ENCODE assay signal across 27 cellular contexts in genomic region chr7:28666144-28666543, GRCh38.
DNase-seq lines count a peak whose midpoint lies in the region; ATAC-seq and TF ChIP-seq lines count a peak whose summit lies in the region.
"Had no signal": no experiment of that assay in that cellular context is flagged by ENCODE, and none has a peak within 500 bp of the region (broad histone marks: within the 10 kb centered on the region; RNA-seq: fewer than 3 reads in every experiment).

No MANE protein-coding gene starts in this region.

- no peak overlapping the region for H3K4ac ChIP-seq in IMR-90 (ENCODE audit: low read depth, low read length)

- H3K18ac ChIP-seq in IMR-90 (ENCODE audit: low read depth, low read length) = no peak overlapping the region

- H3K4me1 ChIP-seq in IMR-90 (ENCODE audit: control insufficient read depth, insufficient read depth, low read length) (no peaks in the 10 kb centered on the region), adipocyte (ENCODE audit: control insufficient read depth, insufficient read depth, low read length) (no peaks in the 10 kb centered on the region), foreskin keratinocyte (peaks cover 4% of the 10 kb centered on the region)
- H3K4me1 ChIP-seq: ascending aorta, pancreas, right lobe of liver, upper lobe of right lung had no signal

- TF ChIP-seq CTCF in IMR-90 (conservative IDR thresholded peaks at IDR 0.05; ENCODE audit: low read depth, low read length) = no peak
- no peak for TF ChIP-seq CTCF in foreskin keratinocyte (conservative IDR thresholded peaks at IDR 0.05)

- DNase-seq in EL (peak; percentile 62), IMR-90 (peak; percentile 69), adipocyte (ENCODE audit: low read depth) (peak; percentile 26), foreskin keratinocyte (peak; percentile 86 to 96), OCI-M2 (lab: John Stamatoyannopoulos, UW; ENCODE audit: unreplicated experiment) (no peak), DMS153 treated with DMSO at 0.1 percent for 48 hours (lab: John Stamatoyannopoulos, UW; ENCODE audit: unreplicated experiment) (no peak), NCI-H1105 (lab: John Stamatoyannopoulos, UW) (no peak)
- DNase-seq: activated CD4-positive, alpha-beta T cell treated with anti-CD3 and anti-CD28 coated beads for 4 hours; activated naive CD4-positive, alpha-beta T cell treated with anti-CD3 and anti-CD28 coated beads, Interleukin-2, amount 50 U/mL, for 16 hours; effector CD4-positive, alpha-beta T cell; glutamatergic neuron; H7; left lung; midbrain; natural killer cell; NCI-H1930; NCI-H2227 treated with DMSO at 0.1 percent for 48 hours; NCI-H774; pancreas; right lobe of liver; stimulated activated CD8-positive, alpha-beta memory T cell treated with anti-CD3 and anti-CD28 coated beads, Interleukin-4, amount 100 ng/mL, for 48 hours; T-helper 1 cell; upper lobe of right lung had no signal

- no peak overlapping the region for H2AK9ac ChIP-seq in IMR-90 (replicated peaks; ENCODE audit: low read depth, low read length, poor library complexity)

- H3K4me2 ChIP-seq in IMR-90 (ENCODE audit: low read depth, low read length) = no peak overlapping the region
- H3K4me2 ChIP-seq: BLaER1 treated with 17β-estradiol and CSF1 and Interleukin-3, amounts not matched to agents 10 nM and 100 nM; KMS-11 had no signal

- no peak for TF ChIP-seq RAD21 in IMR-90 (IDR thresholded peaks at IDR 0.05; ENCODE audit: low read length)

- no peak overlapping the region for H2BK15ac ChIP-seq in IMR-90 (ENCODE audit: low read depth, low read length)

- dilution Hi-C loops in IMR-90 (cut with HindIII; ENCODE audit: low sequenced_read_pairs, unreplicated experiment) = no loop called here

- no peak overlapping the region for H3K4me3 ChIP-seq in IMR-90 (ENCODE audit: insufficient read depth, low read depth, low read length)
- H3K4me3 ChIP-seq in adipocyte (ENCODE audit: low read length) = no peak overlapping the region
- H3K4me3 ChIP-seq: ascending aorta; BLaER1 treated with 17β-estradiol and CSF1 and Interleukin-3, amounts not matched to agents 10 nM and 100 nM; left lung; pancreas; right lobe of liver; upper lobe of right lung had no signal

- in situ Hi-C loops in IMR-90 (cut with MboI; ENCODE audit: low sequenced_read_pairs) = no loop called here

- H2BK120ac ChIP-seq in IMR-90 (ENCODE audit: low read depth, low read length) = no peak overlapping the region

- H3K9ac ChIP-seq in IMR-90 (ENCODE audit: low read depth, low read length) (no peak overlapping the region), adipocyte (ENCODE audit: low read length) (no peak overlapping the region)
- H3K9ac ChIP-seq: BLaER1 treated with 17β-estradiol and CSF1 and Interleukin-3, amounts not matched to agents 10 nM and 100 nM; KMS-11 had no signal

- no peak overlapping the region for H4K8ac ChIP-seq in IMR-90 (ENCODE audit: low read depth in 2 of 2, low read length in 2 of 2)

- CTCF ChIA-PET in IMR-90 (lab: Yijun Ruan, JAX) = no interaction called here

- H2AK5ac ChIP-seq in IMR-90 (ENCODE audit: low read depth, low read length) = no peak overlapping the region

- no peaks in the 10 kb centered on the region for H3K9me1 ChIP-seq in IMR-90 (ENCODE audit: insufficient read depth, low read length)

- no peak overlapping the region for H3K14ac ChIP-seq in IMR-90 (replicated peaks; ENCODE audit: low read depth, low read length)

- no peak overlapping the region for H3K27ac ChIP-seq in IMR-90 (ENCODE audit: insufficient read depth, low read length)
- peak overlapping the region; percentile 24 for H3K27ac ChIP-seq in foreskin keratinocyte
- H3K27ac ChIP-seq: ascending aorta; BLaER1 treated with 17β-estradiol and CSF1 and Interleukin-3, amounts not matched to agents 10 nM and 100 nM; KMS-11; left lung; pancreas; right lobe of liver; upper lobe of right lung had no signal

- H3K9me3 ChIP-seq in IMR-90 (ENCODE audit: control insufficient read depth, insufficient read depth, low read length) (no peaks in the 10 kb centered on the region), adipocyte (ENCODE audit: control insufficient read depth, low read length) (no peaks in the 10 kb centered on the region)
- H3K9me3 ChIP-seq: ascending aorta; BLaER1 treated with 17β-estradiol and CSF1 and Interleukin-3, amounts not matched to agents 10 nM and 100 nM; left lung; pancreas; right lobe of liver; upper lobe of right lung had no signal

- intact Hi-C loops in IMR-90 (cut with micrococcal nuclease) = no loop called here

- H3K23ac ChIP-seq in IMR-90 (ENCODE audit: low read depth, low read length) = no peak overlapping the region

- H4K91ac ChIP-seq in IMR-90 (ENCODE audit: insufficient read depth, low read depth, low read length) = no peak overlapping the region

- ATAC-seq in IMR-90 (ENCODE audit: low read depth) = no peak
- peak; percentile 100 for ATAC-seq in foreskin keratinocyte
- ATAC-seq in GM19328 (IDR thresholded peaks at IDR 0.05; ENCODE audit: unreplicated experiment) = no peak
- ATAC-seq: left lung, natural killer cell, pancreas, right lobe of liver, upper lobe of right lung had no signal

- no peaks in the 10 kb centered on the region for H3K27me3 ChIP-seq in IMR-90 (ENCODE audit: control insufficient read depth, insufficient read depth, low read length)
- no peaks in the 10 kb centered on the region for H3K27me3 ChIP-seq in adipocyte (replicated peaks; ENCODE audit: control insufficient read depth, insufficient read depth, low read length)
- H3K27me3 ChIP-seq in foreskin keratinocyte = peaks cover 16% of the 10 kb centered on the region
- H3K27me3 ChIP-seq: ascending aorta, left lung, pancreas, right lobe of liver, upper lobe of right lung had no signal

- no peak overlapping the region for H2AFZ ChIP-seq in IMR-90 (replicated peaks; ENCODE audit: low read length, poor library complexity)

- no peaks in the 10 kb centered on the region for H3K36me3 ChIP-seq in IMR-90 (ENCODE audit: control insufficient read depth, insufficient read depth, low read length)
- H3K36me3 ChIP-seq in adipocyte (ENCODE audit: control insufficient read depth, insufficient read depth, low read length, severe bottlenecking) = no peaks in the 10 kb centered on the region
- H3K36me3 ChIP-seq: ascending aorta; BLaER1 treated with 17β-estradiol and CSF1 and Interleukin-3, amounts not matched to agents 10 nM and 100 nM; left lung; pancreas; right lobe of liver; upper lobe of right lung had no signal

- POLR2A ChIA-PET in IMR-90 (lab: Charles Lee; ENCODE audit: unreplicated experiment) = no interaction called here

- no TSS peak for BruUV-seq in IMR-90 (replicated peaks; lab: Mats Ljungman, UMichigan)

- no peak for TF ChIP-seq POLR2A in IMR-90 (IDR thresholded peaks at IDR 0.05; ENCODE audit: low read depth, low read length)

- no peak overlapping the region for H4K5ac ChIP-seq in IMR-90 (ENCODE audit: low read depth, low read length)

- no peak overlapping the region for H2BK20ac ChIP-seq in IMR-90 (ENCODE audit: low read depth, low read length)

- H4K20me1 ChIP-seq in IMR-90 (ENCODE audit: insufficient read depth, low read length) = no peaks in the 10 kb centered on the region
- H4K20me1 ChIP-seq: BLaER1 treated with 17β-estradiol and CSF1 and Interleukin-3, amounts not matched to agents 10 nM and 100 nM had no signal

- H3K56ac ChIP-seq in IMR-90 (ENCODE audit: extremely low read depth, insufficient read depth, low read length) = no peak overlapping the region

- no CpG with 5 or more reads among the region's 2 CpGs for WGBS in IMR-90 (ENCODE audit: extremely low coverage in 2 of 2, insufficient read length in 1 of 2), 2 experiments

- no peaks in the 10 kb centered on the region for H3K79me1 ChIP-seq in IMR-90 (ENCODE audit: low read depth in 1 of 2, low read length in 2 of 2)

- no peak overlapping the region for H2BK5ac ChIP-seq in IMR-90 (ENCODE audit: low read depth, low read length, poor library complexity, severe bottlenecking)

TF ChIP-seq in IMR-90, 13 proteins besides CTCF, POLR2A, EP300 and RAD21:
- no peak for TF ChIP-seq RCOR1 (IDR thresholded peaks at IDR 0.05; ENCODE audit: insufficient replicate concordance, low read length)
- no peak for TF ChIP-seq ELK1 (IDR thresholded peaks at IDR 0.05; ENCODE audit: borderline replicate concordance, low read depth, low read length)
- TF ChIP-seq BHLHE40 (IDR thresholded peaks at IDR 0.05; ENCODE audit: low read depth, low read length) = no peak
- TF ChIP-seq NFE2L2 (IDR thresholded peaks at IDR 0.05; ENCODE audit: low read depth, low read length) = no peak

Comparison
In these comparisons a context has a peak if more than half of its experiments do, and no peak if none do; other contexts are left out.
1. DNase-seq: peak in EL (single experiment), IMR-90 (single experiment), adipocyte (single experiment) and foreskin keratinocyte (2 of 2); none in OCI-M2 (single experiment), DMS153 treated with DMSO at 0.1 percent for 48 hours (single experiment) and NCI-H1105 (single experiment).